8 cellular contexts compared by ENCODE assay signal in the genomic region with DNA sequence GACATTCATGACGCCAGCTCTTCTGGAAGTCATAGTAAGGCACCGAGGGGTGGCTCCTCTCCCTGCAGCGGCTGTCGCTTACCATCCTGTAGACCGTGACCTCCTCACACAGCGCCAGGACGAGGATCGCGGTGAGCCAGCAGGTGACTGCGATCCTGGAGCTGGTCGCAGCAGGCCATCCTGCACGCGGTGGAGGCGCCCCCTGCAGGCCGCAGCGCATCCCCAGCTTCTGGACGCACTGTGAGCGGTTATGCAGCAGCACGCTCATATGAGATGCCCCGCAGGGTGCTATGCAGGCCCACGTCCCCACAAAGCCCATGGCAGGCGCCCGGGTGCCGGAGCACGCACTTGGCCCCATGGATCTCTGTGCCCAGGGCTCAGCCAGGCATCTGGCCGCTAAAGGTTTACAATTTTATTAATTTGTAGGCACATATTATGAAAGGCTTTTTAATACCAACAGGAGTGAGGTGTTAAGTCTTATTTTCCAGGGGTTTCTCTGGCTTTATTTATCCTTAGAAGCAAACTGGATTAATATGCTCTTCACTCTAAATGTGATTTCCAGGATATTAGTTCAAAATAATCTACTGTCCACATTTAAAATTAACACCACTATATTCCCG. TPM values are rescaled to one million over a fixed set of nuclear protein-coding genes. Genes with fewer than 3 reads are reported as not detected.
A peak's percentile ranks its signal among the peaks of the same experiment; 100 is the strongest.
DNase-seq lines count a peak whose midpoint lies in the region; ATAC-seq, FAIRE-seq and TF ChIP-seq lines count a peak whose summit lies in the region.

No MANE protein-coding gene starts in this region.

- TF ChIP-seq POLR2A in HepG2 (IDR thresholded peaks at IDR 0.05; ENCODE audit: insufficient read depth in 1 of 2, low read depth in 2 of 2, low read length in 2 of 2) (no peak), stomach (IDR thresholded peaks at IDR 0.05) (no peak)

- TF ChIP-seq RAD21 in HepG2 (CRISPR knock-in tag; IDR thresholded peaks at IDR 0.05) = 0 out of 2 replicates have a peak, but pooled peaks have one; percentile 21

- H3K36me3 ChIP-seq in DOHH2 (ENCODE audit: control insufficient read depth, low read length) (peaks cover 24% of the 10 kb centered on the region), HepG2 (replicated peaks in 1 of 2; ENCODE audit: control insufficient read depth in 1 of 2, insufficient read depth in 2 of 2, low read length in 2 of 2) (0 out of 5 replicates have a peak, but pooled peaks cover 0 to 2% of the 10 kb centered on the region in 2 experiments), stomach (peaks cover 11 to 49% (median 39%) of the 10 kb centered on the region in 4 donors)

- CTCF ChIA-PET in T-cell (lab: Charles Lee) (no interaction called here), MCF 10A (lab: Yijun Ruan, JAX) (no interaction called here), HepG2 (lab: Yijun Ruan, JAX; ENCODE audit: low intra/inter-chr PET ratio, low total read pairs) (no interaction called here)

- 87% methylated on average over 5 of the region's 27 CpGs for WGBS in HepG2 (ENCODE audit: low lambda C conversion rate)
- WGBS in stomach, 5 donors = 54 to 79% (median 59%) methylated on average over 16 to 27 of the region's 27 CpGs

- no peaks in the 10 kb centered on the region for H3K9me3 Mint-ChIP-seq in T-cell
- H3K9me3 Mint-ChIP-seq in MCF 10A (ENCODE audit: unreplicated experiment) = no peaks in the 10 kb centered on the region

- H2AFZ ChIP-seq in HepG2 (ENCODE audit: low read length) = no peak overlapping the region

- POLR2A ChIA-PET in T-cell (lab: Charles Lee) (no interaction called here), MCF 10A (lab: Yijun Ruan, JAX) (no interaction called here), HepG2 (lab: Yijun Ruan, JAX) (interaction anchor here (0.6 kb wide), 1 partner anchor 58 kb away, joined by 3 read pairs; no protein-coding TSS in a partner anchor)

- H4K20me1 ChIP-seq in DOHH2 (ENCODE audit: control insufficient read depth, insufficient read depth, low read depth, low read length) = no peaks in the 10 kb centered on the region
- H4K20me1 ChIP-seq in HepG2 (ENCODE audit: insufficient read depth, low read length) = no peaks in the 10 kb centered on the region

- no peak overlapping the region for H3K4me2 ChIP-seq in DOHH2 (ENCODE audit: low read length)
- no peak overlapping the region for H3K4me2 ChIP-seq in HepG2 (ENCODE audit: low read depth, low read length)

- H3K79me2 ChIP-seq in DOHH2 (ENCODE audit: control insufficient read depth, low read length) (no peaks in the 10 kb centered on the region), HepG2 (ENCODE audit: insufficient read depth, low read length) (no peaks in the 10 kb centered on the region)

- H3K9me3 ChIP-seq in DOHH2 (ENCODE audit: control insufficient read depth, insufficient read depth, low read length) (no peaks in the 10 kb centered on the region), HepG2 (ENCODE audit: low read length) (no peaks in the 10 kb centered on the region), stomach (no peaks in the 10 kb centered on the region)

- H3K4me1 ChIP-seq in DOHH2 (ENCODE audit: control insufficient read depth, low read length) (no peaks in the 10 kb centered on the region), HepG2 (ENCODE audit: insufficient read depth, low read length) (no peaks in the 10 kb centered on the region), stomach (no peaks in the 10 kb centered on the region)

- H3K9me2 ChIP-seq in DOHH2 (replicated peaks; ENCODE audit: control insufficient read depth, low read length) = no peaks in the 10 kb centered on the region

- H3K27me3 Mint-ChIP-seq in T-cell = no peaks in the 10 kb centered on the region
- H3K27me3 Mint-ChIP-seq in MCF 10A (ENCODE audit: insufficient read depth, unreplicated experiment) = no peaks in the 10 kb centered on the region

- TF ChIP-seq CTCF in DOHH2 (IDR thresholded peaks at IDR 0.05; ENCODE audit: low read depth, low read length, poor library complexity, severe bottlenecking) = peak; percentile 77
- peak; percentile 27 for TF ChIP-seq CTCF in MCF 10A (IDR thresholded peaks at IDR 0.05; ENCODE audit: unreplicated experiment)
- TF ChIP-seq CTCF in HepG2 (CRISPR knock-in tag; IDR thresholded peaks at IDR 0.05) = peak; percentile 78
- peak in 2 of 7 experiments; percentile 20 to 21 for TF ChIP-seq CTCF in stomach (IDR thresholded peaks at IDR 0.05)

- no peak for FAIRE-seq in HepG2 (lab: Jason Lieb, UNC)

- H3K36me3 Mint-ChIP-seq in T-cell = peaks cover 24% of the 10 kb centered on the region
- peaks cover 31% of the 10 kb centered on the region for H3K36me3 Mint-ChIP-seq in MCF 10A (ENCODE audit: insufficient read depth, unreplicated experiment)

- no peak overlapping the region for H3K9ac ChIP-seq in HepG2 (ENCODE audit: insufficient read depth, low read depth, low read length)

- peak in 1 of 4 experiments; percentile 19 for ATAC-seq in T-cell (replicated peaks in 1 of 4)
- ATAC-seq in HepG2 = peak; percentile 95
- no peak for ATAC-seq in HG02981 (IDR thresholded peaks at IDR 0.05; ENCODE audit: unreplicated experiment)
- no peak for ATAC-seq in GM21737 (IDR thresholded peaks at IDR 0.05; ENCODE audit: unreplicated experiment)
- ATAC-seq in HG03378 (IDR thresholded peaks at IDR 0.05; ENCODE audit: unreplicated experiment) = no peak

- DNase-seq in T-cell = peak in 20 of 34 experiments; percentile 0 to 24 (median 8)
- DNase-seq in MCF 10A (ENCODE audit: unreplicated experiment) = no peak
- DNase-seq in HepG2 (ENCODE audit: low spot score) = peak; percentile 4
- DNase-seq in stomach = peak; percentile 45

- no peaks in the 10 kb centered on the region for H3K27me3 ChIP-seq in DOHH2 (ENCODE audit: control insufficient read depth, low read length)
- H3K27me3 ChIP-seq in HepG2 (ENCODE audit: control insufficient read depth in 1 of 2, insufficient read depth in 2 of 2, low read length in 2 of 2) = no peaks in the 10 kb centered on the region
- no peaks in the 10 kb centered on the region for H3K27me3 ChIP-seq in stomach

- TF ChIP-seq EP300 in HepG2 (IDR thresholded peaks at IDR 0.05; ENCODE audit: low read depth in 2 of 2, low read length in 2 of 2) = no peak
- TF ChIP-seq EP300 in HepG2 (CRISPR knock-in tag; IDR thresholded peaks at IDR 0.05; ENCODE audit: borderline replicate concordance) = no peak
- TF ChIP-seq EP300 in stomach (IDR thresholded peaks at IDR 0.05) = no peak

- H3K4me1 Mint-ChIP-seq in T-cell (peaks cover 0 to 3% (median 0%) of the 10 kb centered on the region in 3 donors), MCF 10A (ENCODE audit: insufficient read depth, unreplicated experiment) (no peaks in the 10 kb centered on the region)

- H3K27ac ChIP-seq in DOHH2 (ENCODE audit: low read depth, low read length) (no peak overlapping the region), HepG2 (ENCODE audit: extremely low read length, insufficient read depth, low read length) (no peak overlapping the region), stomach (no peak overlapping the region)

- H3F3A ChIP-seq in DOHH2 (ENCODE audit: control insufficient read depth, insufficient read depth) = no peaks in the 10 kb centered on the region

- no peak overlapping the region for H3K4me3 Mint-ChIP-seq in T-cell
- H3K4me3 Mint-ChIP-seq in MCF 10A (ENCODE audit: unreplicated experiment) = no peak overlapping the region

- in situ Hi-C loops in HepG2 (cut with HindIII; ENCODE audit: extremely low pct_ligation_motif_present, low pct_unique_long_range_greater_than_20kb) = no loop called here

- H3K27ac Mint-ChIP-seq in T-cell (no peak overlapping the region), MCF 10A (ENCODE audit: low read depth, unreplicated experiment) (no peak overlapping the region)

- BruUV-seq in MCF 10A (replicated peaks; lab: Mats Ljungman, UMichigan) = no TSS peak
- BruUV-seq in HepG2 (replicated peaks; lab: Mats Ljungman, UMichigan) = no TSS peak

- intact Hi-C loops in MCF 10A (cut with micrococcal nuclease) = no loop called here
- intact Hi-C loops in HepG2 (cut with micrococcal nuclease; ENCODE audit: unreplicated experiment) = no loop called here
- intact Hi-C loops in stomach (cut with DNase I; ENCODE audit: low total_unique reads) = no loop called here

- H3K4me3 ChIP-seq in DOHH2 (ENCODE audit: low read length) = no peak overlapping the region
- H3K4me3 ChIP-seq in HepG2 (replicated peaks in 1 of 3; ENCODE audit: insufficient read depth in 1 of 3, low read depth in 2 of 3, low read length in 3 of 3) = no peak overlapping the region
- H3K4me3 ChIP-seq in stomach = no peak overlapping the region

RNA-seq across cellular contexts. Expression of a gene that starts 35.6 kb away (rescaled TPM):
- 10 to 100 TPM; 78.4 to 94.0 (median 87.2) TPM for total RNA-seq in T-cell
- total RNA-seq in MCF 10A (2022) = 43.6 and 43.9 TPM in 2 replicates
- total RNA-seq in HepG2 (2016; rRNA removed; fragmentation: Illumina TruSeq; extraction: Trizol) = 94.0 and 99.4 TPM in 2 replicates
- 40.2 TPM in 2 replicates for total RNA-seq in HepG2 (2016; cell fraction: cytosol; rRNA removed; fragmentation: Illumina TruSeq; extraction: Trizol; ENCODE audit: low read depth)
- total RNA-seq in HepG2 (2016; cell fraction: insoluble cytoplasmic fraction; rRNA removed; fragmentation: Illumina TruSeq; extraction: Trizol) = 93.5 and 103 TPM in 2 replicates
- 34.5 and 38.1 TPM in 2 replicates for total RNA-seq in HepG2 (2016; cell fraction: membrane; rRNA removed; fragmentation: Illumina TruSeq; extraction: Trizol)
- total RNA-seq in HepG2 (2016; cell fraction: nucleus; rRNA removed; fragmentation: Illumina TruSeq; extraction: Trizol) = 85.7 and 94.1 TPM in 2 replicates
- 29.7 and 33.5 TPM in 2 replicates for polyA plus RNA-seq in HepG2 (2011; rRNA removed)
- polyA plus RNA-seq in HepG2 (2011; cell fraction: cytosol; rRNA removed) = 19.3 and 21.2 TPM in 2 replicates
- 41.5 and 42.3 TPM in 2 replicates for polyA plus RNA-seq in HepG2 (2011; cell fraction: nucleus; rRNA removed)
- polyA plus RNA-seq in HepG2 (2012) = 28.6 and 35.1 TPM in 2 replicates
- polyA plus RNA-seq in HepG2 (2016; cell fraction: cytosol; fragmentation: Illumina TruSeq; extraction: Trizol; ENCODE audit: low read depth) = 20.0 and 20.9 TPM in 2 replicates
- 88.6 and 92.8 TPM in 2 replicates for polyA plus RNA-seq in HepG2 (2016; cell fraction: insoluble cytoplasmic fraction; fragmentation: Illumina TruSeq; extraction: Trizol; ENCODE audit: low read depth)
- 18.7 and 19.0 TPM in 2 replicates for polyA plus RNA-seq in HepG2 (2016; cell fraction: membrane; fragmentation: Illumina TruSeq; extraction: Trizol; ENCODE audit: low read depth)
- 76.6 and 79.3 TPM in 2 replicates for polyA plus RNA-seq in HepG2 (2016; cell fraction: nucleus; fragmentation: Illumina TruSeq; extraction: Trizol; ENCODE audit: insufficient read depth, low read depth)
- polyA minus RNA-seq in HepG2 (2011; rRNA and poly(A)+ RNA removed; ENCODE audit: low replicate concordance) = 39.5 and 48.8 TPM in 2 replicates
- 13.0 and 14.5 TPM in 2 replicates for polyA minus RNA-seq in HepG2 (2011; cell fraction: cytosol; rRNA and poly(A)+ RNA removed)
- 148 and 158 TPM in 2 replicates for polyA minus RNA-seq in HepG2 (2011; cell fraction: nucleus; rRNA and poly(A)+ RNA removed)
- total RNA-seq in stomach = 100 to 1,000 TPM in 3 of 5 donors, 10 to 100 TPM in 2; 73.9 to 256 (median 110) TPM
- polyA plus RNA-seq in stomach = 10 to 100 TPM; 19.2 to 35.0 (median 23.4) TPM

RNA-seq across cellular contexts. Expression of a gene that starts 45.1 kb away (rescaled TPM):
- total RNA-seq in T-cell (10 to 100 TPM; 19.2 to 30.9 (median 23.0) TPM), MCF 10A (2022) (12.1 and 14.4 TPM in 2 replicates), HepG2 (2016; rRNA removed; fragmentation: Illumina TruSeq; extraction: Trizol) (9.4 and 9.8 TPM in 2 replicates), stomach (10 to 100 TPM in 4 of 5 donors, 1 to 10 TPM in 1; 4.9 to 67.4 (median 23.5) TPM)
- 6.0 and 8.4 TPM in 2 replicates for total RNA-seq in HepG2 (2016; cell fraction: cytosol; rRNA removed; fragmentation: Illumina TruSeq; extraction: Trizol; ENCODE audit: low read depth)
- 8.3 and 10.2 TPM in 2 replicates for total RNA-seq in HepG2 (2016; cell fraction: insoluble cytoplasmic fraction; rRNA removed; fragmentation: Illumina TruSeq; extraction: Trizol)
- total RNA-seq in HepG2 (2016; cell fraction: membrane; rRNA removed; fragmentation: Illumina TruSeq; extraction: Trizol) = 6.7 and 9.6 TPM in 2 replicates
- total RNA-seq in HepG2 (2016; cell fraction: nucleus; rRNA removed; fragmentation: Illumina TruSeq; extraction: Trizol) = 9.7 and 10.0 TPM in 2 replicates
- polyA plus RNA-seq in HepG2 (2011; rRNA removed) (5.3 and 7.8 TPM in 2 replicates), stomach (1 to 10 TPM; 4.4 to 6.6 (median 6.1) TPM)
- polyA plus RNA-seq in HepG2 (2011; cell fraction: cytosol; rRNA removed) = 2.3 and 3.8 TPM in 2 replicates
- polyA plus RNA-seq in HepG2 (2011; cell fraction: nucleus; rRNA removed) = 3.1 and 3.7 TPM in 2 replicates
- polyA plus RNA-seq in HepG2 (2012) = 5.5 and 7.2 TPM in 2 replicates
- polyA plus RNA-seq in HepG2 (2016; cell fraction: cytosol; fragmentation: Illumina TruSeq; extraction: Trizol; ENCODE audit: low read depth) = 3.0 and 3.4 TPM in 2 replicates
- polyA plus RNA-seq in HepG2 (2016; cell fraction: insoluble cytoplasmic fraction; fragmentation: Illumina TruSeq; extraction: Trizol; ENCODE audit: low read depth) = 11.5 and 12.3 TPM in 2 replicates
- polyA plus RNA-seq in HepG2 (2016; cell fraction: membrane; fragmentation: Illumina TruSeq; extraction: Trizol; ENCODE audit: low read depth) = 4.1 and 4.3 TPM in 2 replicates
- polyA plus RNA-seq in HepG2 (2016; cell fraction: nucleus; fragmentation: Illumina TruSeq; extraction: Trizol; ENCODE audit: insufficient read depth, low read depth) = 12.3 TPM in 2 replicates
- polyA minus RNA-seq in HepG2 (2011; rRNA and poly(A)+ RNA removed; ENCODE audit: low replicate concordance) = 1.5 and 1.6 TPM in 2 replicates
- polyA minus RNA-seq in HepG2 (2011; cell fraction: cytosol; rRNA and poly(A)+ RNA removed) = 3.1 and 3.5 TPM in 2 replicates
- polyA minus RNA-seq in HepG2 (2011; cell fraction: nucleus; rRNA and poly(A)+ RNA removed) = 13.1 and 17.5 TPM in 2 replicates
